In the genomic region with DNA sequence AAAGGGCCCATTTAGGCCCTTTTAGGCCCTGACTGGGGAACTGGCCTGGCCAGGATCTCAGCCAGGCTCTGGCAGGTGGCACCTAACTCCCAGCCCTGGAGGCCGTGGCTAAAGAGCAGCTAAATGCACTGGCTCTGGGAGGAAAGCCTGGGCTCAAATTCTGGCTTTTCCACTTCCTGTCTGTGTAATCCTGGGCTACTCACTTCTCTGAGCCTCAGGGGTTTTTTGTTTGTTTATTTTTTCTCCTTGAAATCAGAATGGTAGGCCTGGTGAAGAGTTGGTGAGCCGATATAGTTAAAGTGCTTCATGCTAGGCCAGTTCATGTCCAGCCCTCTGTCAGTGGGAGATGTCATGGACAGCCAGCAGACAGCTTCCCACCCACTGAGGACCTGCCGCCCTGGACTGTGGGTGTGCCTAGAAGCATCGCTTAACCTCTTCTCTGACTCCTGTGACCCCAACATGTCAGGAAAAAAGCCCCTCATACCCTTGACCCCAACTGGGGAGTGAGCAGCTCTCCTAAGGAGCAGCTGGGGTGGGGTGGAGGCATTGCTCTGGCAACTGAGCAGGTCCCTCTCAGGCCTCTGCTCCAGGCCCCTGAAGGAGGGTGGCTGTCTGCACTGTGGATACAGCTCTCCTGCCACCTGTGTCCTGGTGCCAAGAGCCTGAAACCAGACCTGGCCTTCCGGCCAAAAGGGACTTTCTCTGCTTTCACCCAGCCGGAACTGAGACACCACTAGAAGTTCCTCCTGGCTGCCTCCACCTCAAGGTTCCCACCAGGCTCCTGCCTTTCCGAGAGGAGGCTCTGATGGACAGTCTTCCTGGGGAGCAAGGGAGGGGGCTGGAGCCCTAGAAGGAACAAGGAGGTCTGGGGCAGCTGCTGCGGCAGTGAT, we compare ENCODE assay signal across 8 cellular contexts. TPM values are rescaled to one million over a fixed set of nuclear protein-coding genes. Genes with fewer than 3 reads are reported as not detected.
DNase-seq lines count a peak whose midpoint lies in the region; ATAC-seq, FAIRE-seq and TF ChIP-seq lines count a peak whose summit lies in the region.

No MANE protein-coding gene starts in this region.

- intact Hi-C loops in Panc1 (cut with micrococcal nuclease; ENCODE audit: unreplicated experiment): no loop called here
- intact Hi-C loops in esophagus squamous epithelium (cut with DNase I): no loop called here
- intact Hi-C loops in sciatic nerve (cut with DNase I): no loop called here

- H3K36me3 ChIP-seq in Panc1 (ENCODE audit: control insufficient read depth, insufficient read depth, low read length) (no peaks in the 10 kb centered on the region), esophagus squamous epithelium (peaks cover 0 to 6% (median 0%) of the 10 kb centered on the region in 3 donors), neuronal stem cell (replicated peaks in 1 of 2; ENCODE audit: control insufficient read depth in 2 of 2, insufficient read depth in 2 of 2, low read length in 2 of 2) (peaks cover 2 to 81% of the 10 kb centered on the region in 2 donors), WERI-Rb-1 (no peaks in the 10 kb centered on the region; the same call in none of the 2 replicates)

- H3K14ac ChIP-seq in neuronal stem cell (ENCODE audit: low read length): no peak overlapping the region

- no peak overlapping the region for H4K91ac ChIP-seq in neuronal stem cell (ENCODE audit: low read depth, low read length, poor library complexity)

- no peak overlapping the region for H2BK15ac ChIP-seq in neuronal stem cell (ENCODE audit: low read length)

- in situ Hi-C loops in Panc1 (cut with HindIII; ENCODE audit: low pct_unique_long_range_greater_than_20kb, low sequenced_read_pairs): no loop called here

- 44 to 69% methylated on average over 3 to 6 of the region's 8 CpGs for WGBS in esophagus squamous epithelium, 2 donors
- no CpG with 5 or more reads among the region's 8 CpGs for WGBS in neuronal stem cell (ENCODE audit: extremely low coverage in 2 of 2, insufficient read length in 2 of 2, insufficient replicate concordance in 1 of 2), 2 donors

- H2AFZ ChIP-seq in neuronal stem cell (ENCODE audit: low read length): no peak overlapping the region

- no peak overlapping the region for H2BK120ac ChIP-seq in neuronal stem cell (ENCODE audit: low read depth, low read length)

- H3K4me3 ChIP-seq in Panc1 (ENCODE audit: low read depth in 2 of 2, low read length in 2 of 2) (no peak overlapping the region), esophagus squamous epithelium (no peak overlapping the region), neuronal stem cell (ENCODE audit: low read length in 2 of 2) (no peak overlapping the region), WERI-Rb-1 (ENCODE audit: low read depth, low read length) (no peak overlapping the region)

- H3K18ac ChIP-seq in neuronal stem cell (ENCODE audit: low read length): no peak overlapping the region

- BruUV-seq in Panc1 (replicated peaks; lab: Mats Ljungman, UMichigan): no TSS peak

- no peak overlapping the region for H2BK5ac ChIP-seq in neuronal stem cell (ENCODE audit: low read length)

- no peak for TF ChIP-seq POLR2A in esophagus squamous epithelium (IDR thresholded peaks at IDR 0.05)

- peak; percentile 55 for FAIRE-seq in GM18507 (lab: Jason Lieb, UNC)

- H3K27ac ChIP-seq in Panc1 (ENCODE audit: low read length) (peak overlapping the region; percentile 25; the same call in 1 of the 2 replicates), esophagus squamous epithelium (peak overlapping the region; percentile 6 to 36 (median 20)), neuronal stem cell (replicated peaks; ENCODE audit: low read length) (no peak overlapping the region), WERI-Rb-1 (no peak overlapping the region)

- H3K4me1 ChIP-seq in Panc1 (ENCODE audit: control insufficient read depth, insufficient read depth, low read length) (peaks cover 24% of the 10 kb centered on the region), esophagus squamous epithelium (peaks cover 5 to 85% (median 40%) of the 10 kb centered on the region in 3 donors), neuronal stem cell (ENCODE audit: control insufficient read depth in 2 of 2, insufficient read depth in 1 of 2, low read depth in 1 of 2, low read length in 2 of 2) (peaks cover 0 to 11% of the 10 kb centered on the region in 2 donors)

- no peak overlapping the region for H3K9ac ChIP-seq in neuronal stem cell (ENCODE audit: low read depth, low read length, poor library complexity)

- CTCF ChIA-PET in Panc1 (lab: Charles Lee): no interaction called here

- no peaks in the 10 kb centered on the region for H3K9me3 ChIP-seq in Panc1 (ENCODE audit: control insufficient read depth, insufficient read depth, low read depth, low read length)
- H3K9me3 ChIP-seq in esophagus squamous epithelium: no peaks in the 10 kb centered on the region
- no peaks in the 10 kb centered on the region for H3K9me3 ChIP-seq in neuronal stem cell (replicated peaks in 1 of 2; ENCODE audit: control insufficient read depth in 2 of 2, insufficient read depth in 1 of 2, low read depth in 1 of 2, low read length in 2 of 2)
- H3K9me3 ChIP-seq in WERI-Rb-1 (ENCODE audit: severe bottlenecking): no peaks in the 10 kb centered on the region

- H3K27me3 ChIP-seq in Panc1 (ENCODE audit: control insufficient read depth, insufficient read depth, low read length) (no peaks in the 10 kb centered on the region), esophagus squamous epithelium (no peaks in the 10 kb centered on the region), neuronal stem cell (ENCODE audit: control insufficient read depth in 3 of 3, insufficient read depth in 3 of 3, low read depth in 1 of 3, low read length in 3 of 3) (no peaks in the 10 kb centered on the region), WERI-Rb-1 (ENCODE audit: insufficient read depth, low read depth, severe bottlenecking) (no peaks in the 10 kb centered on the region)

- no peak overlapping the region for H2BK12ac ChIP-seq in neuronal stem cell (ENCODE audit: low read length)

- H4K8ac ChIP-seq in neuronal stem cell (ENCODE audit: low read depth, low read length): no peak overlapping the region

- peak; percentile 62 for ATAC-seq in Panc1
- ATAC-seq in sciatic nerve: peak; percentile 14

- TF ChIP-seq CTCF in Panc1 (IDR thresholded peaks at IDR 0.05): no peak
- no peak for TF ChIP-seq CTCF in esophagus squamous epithelium (IDR thresholded peaks at IDR 0.05)
- TF ChIP-seq CTCF in WERI-Rb-1 (IDR thresholded peaks at IDR 0.05; ENCODE audit: low read depth, low read length): no peak

- peaks cover 9% of the 10 kb centered on the region for H3K79me1 ChIP-seq in neuronal stem cell (ENCODE audit: low read depth, low read length)

- no peak overlapping the region for H3K4me2 ChIP-seq in neuronal stem cell (ENCODE audit: insufficient read depth, low read length, poor library complexity, severe bottlenecking)

- no peak overlapping the region for H3K4ac ChIP-seq in neuronal stem cell (ENCODE audit: low read length)

- POLR2A ChIA-PET in Panc1 (lab: Charles Lee): interaction anchor here (0.6 kb wide), 1 partner anchor 67 kb away, joined by 3 read pairs; no protein-coding TSS in a partner anchor

- DNase-seq in GM18507 (ENCODE audit: extremely low spot score, insufficient read length, low read depth) (no peak), Panc1 (ENCODE audit: low read depth, low spot score) (no peak), esophagus squamous epithelium (lab: John Stamatoyannopoulos, UW) (no peak), sciatic nerve (ENCODE audit: low spot score) (no peak), NOMO-1 treated with DMSO at 0.1 percent for 48 hours (lab: John Stamatoyannopoulos, UW; ENCODE audit: unreplicated experiment) (no peak), neuronal stem cell (ENCODE audit: low spot score) (no peak), WERI-Rb-1 (no peak)
- no peak for DNase-seq in effector CD4-positive, alpha-beta T cell

- H2AK5ac ChIP-seq in neuronal stem cell (ENCODE audit: low read depth, low read length): no peak overlapping the region

- no peak overlapping the region for H3K23ac ChIP-seq in neuronal stem cell (ENCODE audit: low read depth, low read length, poor library complexity)

RNA-seq across cellular contexts. Expression of a gene that starts 57.2 kb away (rescaled TPM):
- total RNA-seq in Panc1 (2021; ENCODE audit: unreplicated experiment) (107 TPM), esophagus squamous epithelium (100 to 1,000 TPM in 1 of 4 donors, 10 to 100 TPM in 3; 10.7 to 313 (median 60.7) TPM), sciatic nerve (709 TPM)
- 157 TPM for polyA plus RNA-seq in Panc1 (2012; ENCODE audit: insufficient read length)
- polyA plus RNA-seq in neuronal stem cell (2013, experiment 1 of 2): 136 TPM
- polyA plus RNA-seq in neuronal stem cell (2013, experiment 2 of 2): 136 TPM

Comparison
In these comparisons a context has a peak if more than half of its experiments do, and no peak if none do; other contexts are left out.
1. H3K27ac ChIP-seq: peak in Panc1 (single experiment) and esophagus squamous epithelium (4 of 4); none in neuronal stem cell (single experiment) and WERI-Rb-1 (single experiment).